Comparison of ENCODE assay signal across 10 cellular contexts in the genomic region with DNA sequence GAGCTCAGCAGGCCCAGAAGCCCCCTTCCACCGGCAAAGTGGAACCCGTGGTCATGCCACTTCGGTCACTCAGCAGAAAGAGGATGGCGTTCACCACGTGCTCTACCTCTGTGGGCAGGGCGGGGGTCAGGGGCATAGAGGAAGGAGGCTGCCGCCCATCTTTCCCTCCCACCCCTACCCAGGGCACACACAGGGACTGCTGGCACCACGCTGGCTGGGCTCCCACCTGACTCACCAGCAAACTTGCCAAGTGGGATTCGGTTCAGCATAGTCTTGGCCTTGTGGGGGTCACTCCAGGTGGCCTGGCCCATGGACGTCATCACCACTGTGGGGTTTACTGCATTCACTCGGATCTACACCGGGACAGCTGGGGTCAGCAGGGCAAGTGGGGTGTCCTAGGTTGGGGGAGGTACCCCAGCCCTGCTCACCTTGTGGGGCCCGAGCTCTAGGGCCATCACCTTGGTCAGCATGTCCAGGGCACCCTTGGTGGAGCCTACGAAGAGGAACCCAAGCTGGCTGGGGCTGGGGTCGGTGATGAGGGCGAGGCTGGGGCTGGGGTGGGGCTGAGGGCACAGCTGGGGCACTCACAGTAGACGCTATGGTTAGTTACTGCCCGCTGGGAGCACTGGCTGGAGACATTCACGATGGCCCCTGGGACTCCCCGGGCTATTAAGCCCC. TPM values are rescaled to one million over a fixed set of nuclear protein-coding genes. Genes with fewer than 3 reads are reported as not detected.
DNase-seq lines count a peak whose midpoint lies in the region; ATAC-seq and TF ChIP-seq lines count a peak whose summit lies in the region.
"Had no signal": no experiment of that assay in that cellular context is flagged by ENCODE, and none has a peak within 500 bp of the region (broad histone marks: within the 10 kb centered on the region; RNA-seq: fewer than 3 reads in every experiment).

No MANE protein-coding gene starts in this region.

- no peaks in the 10 kb centered on the region for H3K36me3 ChIP-seq in left lung

- H3K4me3 ChIP-seq in left lung, result peak overlapping the region; percentile 67 to 78

- no peaks in the 10 kb centered on the region for H3K27me3 Mint-ChIP-seq in activated T-cell treated with anti-CD3 and anti-CD28 coated beads, Interleukin-2, amount 50 U/mL, for 24 hours
- no peaks in the 10 kb centered on the region for H3K27me3 Mint-ChIP-seq in activated T-helper 17 cell treated with anti-CD3 and anti-CD28 coated beads, Interleukin-2, amount 50 U/mL, for 72 hours

- H3K27ac Mint-ChIP-seq in activated T-cell treated with anti-CD3 and anti-CD28 coated beads, Interleukin-2, amount 50 U/mL, for 24 hours, result peak overlapping the region; percentile 52
- no peak overlapping the region for H3K27ac Mint-ChIP-seq in activated T-helper 17 cell treated with anti-CD3 and anti-CD28 coated beads, Interleukin-2, amount 50 U/mL, for 72 hours

- no peaks in the 10 kb centered on the region for H3K9me3 ChIP-seq in left lung

- no peaks in the 10 kb centered on the region for H3K9me3 Mint-ChIP-seq in activated T-cell treated with anti-CD3 and anti-CD28 coated beads, Interleukin-2, amount 50 U/mL, for 24 hours
- H3K9me3 Mint-ChIP-seq in activated T-helper 17 cell treated with anti-CD3 and anti-CD28 coated beads, Interleukin-2, amount 50 U/mL, for 72 hours, result no peaks in the 10 kb centered on the region

- H3K4me3 Mint-ChIP-seq in activated T-cell treated with anti-CD3 and anti-CD28 coated beads, Interleukin-2, amount 50 U/mL, for 24 hours, result peak overlapping the region; percentile 83
- peak overlapping the region; percentile 87 for H3K4me3 Mint-ChIP-seq in activated T-helper 17 cell treated with anti-CD3 and anti-CD28 coated beads, Interleukin-2, amount 50 U/mL, for 72 hours

- ATAC-seq in activated T-helper 17 cell treated with anti-CD3 and anti-CD28 coated beads, Interleukin-2, amount 50 U/mL, for 72 hours (replicated peaks), result no peak
- ATAC-seq in left lung (no peak), GM21381 (IDR thresholded peaks at IDR 0.05; ENCODE audit: unreplicated experiment) (no peak), HG03520 (IDR thresholded peaks at IDR 0.05; ENCODE audit: unreplicated experiment) (no peak)

- peaks cover 0 to 12% of the 10 kb centered on the region in 2 donors for H3K27me3 ChIP-seq in left lung

- DNase-seq in activated T-cell treated with anti-CD3 and anti-CD28 coated beads, Interleukin-2, amount 50 U/mL, for 24 hours, result no peak
- no peak for DNase-seq in activated T-cell treated with anti-CD3 and anti-CD28 coated beads, Interleukin-2, amount 50 U/mL, for 48 hours
- DNase-seq in left lung, result no peak
- no peak for DNase-seq in NCI-H82 treated with DMSO at 0.1 percent for 48 hours (lab: John Stamatoyannopoulos, UW; ENCODE audit: unreplicated experiment)
- DNase-seq: HCEC 1CT, NCI-H226 had no signal

- intact Hi-C loops in left lung (cut with DNase I), result no loop called here

- peaks cover 22% of the 10 kb centered on the region for H3K36me3 Mint-ChIP-seq in activated T-cell treated with anti-CD3 and anti-CD28 coated beads, Interleukin-2, amount 50 U/mL, for 24 hours (ENCODE audit: low read depth)
- H3K36me3 Mint-ChIP-seq in activated T-helper 17 cell treated with anti-CD3 and anti-CD28 coated beads, Interleukin-2, amount 50 U/mL, for 72 hours (ENCODE audit: low read depth), result no peaks in the 10 kb centered on the region

- peaks cover 29% of the 10 kb centered on the region for H3K4me1 Mint-ChIP-seq in activated T-cell treated with anti-CD3 and anti-CD28 coated beads, Interleukin-2, amount 50 U/mL, for 24 hours (ENCODE audit: low read depth)
- H3K4me1 Mint-ChIP-seq in activated T-helper 17 cell treated with anti-CD3 and anti-CD28 coated beads, Interleukin-2, amount 50 U/mL, for 72 hours, result peaks cover 15% of the 10 kb centered on the region

- H3K4me1 ChIP-seq in left lung, result peaks cover 13 to 40% of the 10 kb centered on the region in 2 donors

- TF ChIP-seq CTCF in left lung (IDR thresholded peaks at IDR 0.05), result no peak

- no peak overlapping the region for H3K27ac ChIP-seq in left lung
- peak overlapping the region; percentile 94 for H3K27ac ChIP-seq in temporal lobe (ENCODE audit: low read depth, low read length)

RNA-seq across cellular contexts. Expression of gene DCXR, which starts 1.4 kb away (rescaled TPM):
- 10 to 100 TPM; 63.1 to 91.0 TPM for total RNA-seq in activated T-helper 17 cell treated with anti-CD3 and anti-CD28 coated beads, Interleukin-2, amount 50 U/mL, for 72 hours
- total RNA-seq in left lung (100 to 1,000 TPM; 113 to 152 TPM), temporal lobe (15.5 TPM)

RNA-seq across cellular contexts. Expression of gene RAC3, which starts 4.6 kb away (rescaled TPM):
- 1 to 10 TPM; 6.6 to 7.7 TPM for total RNA-seq in activated T-helper 17 cell treated with anti-CD3 and anti-CD28 coated beads, Interleukin-2, amount 50 U/mL, for 72 hours
- total RNA-seq in left lung (10 to 100 TPM in 1 of 2 donors, 1 to 10 TPM in 1; 4.2 to 11.5 TPM), temporal lobe (117 TPM)

RNA-seq across cellular contexts. Expression of gene LRRC45, which starts 13.0 kb away (rescaled TPM):
- total RNA-seq in activated T-helper 17 cell treated with anti-CD3 and anti-CD28 coated beads, Interleukin-2, amount 50 U/mL, for 72 hours, result 10 to 100 TPM; 14.0 to 23.9 TPM
- total RNA-seq in left lung (10 to 100 TPM; 16.9 to 20.7 TPM), temporal lobe (9.8 TPM)

RNA-seq across cellular contexts. Expression of gene CENPX, which starts 13.4 kb away (rescaled TPM):
- 100 to 1,000 TPM in 1 of 2 donors, 10 to 100 TPM in 1; 66.1 to 102 TPM for total RNA-seq in activated T-helper 17 cell treated with anti-CD3 and anti-CD28 coated beads, Interleukin-2, amount 50 U/mL, for 72 hours
- 10 to 100 TPM; 42.9 to 77.7 TPM for total RNA-seq in left lung
- 31.5 TPM for total RNA-seq in temporal lobe

RNA-seq across cellular contexts. Expression of gene RFNG, which starts 15.5 kb away (rescaled TPM):
- 10 to 100 TPM; 21.1 to 25.2 TPM for total RNA-seq in activated T-helper 17 cell treated with anti-CD3 and anti-CD28 coated beads, Interleukin-2, amount 50 U/mL, for 72 hours
- total RNA-seq in left lung, result 10 to 100 TPM; 29.3 to 44.9 TPM
- 23.1 TPM for total RNA-seq in temporal lobe
